8 cellular contexts compared by ENCODE assay signal in genomic region chr14:94081386-94081820, GRCh38. TPM values are rescaled to one million over a fixed set of nuclear protein-coding genes. Genes with fewer than 3 reads are reported as not detected.
A peak's percentile ranks its signal among the peaks of the same experiment; 100 is the strongest.
DNase-seq lines count a peak whose midpoint lies in the region; ATAC-seq lines count a peak whose summit lies in the region.

No MANE protein-coding gene starts in this region.

- H3K9me3 ChIP-seq in right cardiac atrium (ENCODE audit: control insufficient read depth, low read length): no peaks in the 10 kb centered on the region

- H3K4me3 ChIP-seq in right cardiac atrium (ENCODE audit: low read length): peak overlapping the region; percentile 83

- H3K27me3 Mint-ChIP-seq in stimulated activated memory B cell treated with anti-CD40 and anti-IgM and Interleukin-4, amounts not matched to agents 10 μg/mL and 1 μg/mL and 100 μg/mL, for 72 hours: no peaks in the 10 kb centered on the region

- H3K27me3 ChIP-seq in right cardiac atrium (ENCODE audit: control insufficient read depth, insufficient read depth): no peaks in the 10 kb centered on the region

- peak overlapping the region; percentile 100 for H3K27ac Mint-ChIP-seq in stimulated activated memory B cell treated with anti-CD40 and anti-IgM and Interleukin-4, amounts not matched to agents 10 μg/mL and 1 μg/mL and 100 μg/mL, for 72 hours

- intact Hi-C loops in Right ventricle myocardium inferior (cut with DNase I) (loop anchor here (2.0 to 5.0 kb wide), 2 partner anchors 39 to 47 kb away; partner anchors contain the start of gene IFI27L2), cardiac septum (cut with DNase I) (loop anchor here (5.0 kb wide), 1 partner anchor 46 kb away; the partner anchor contains the start of gene IFI27L2), right cardiac atrium (cut with DNase I) (no loop called here)

- peaks cover 29% of the 10 kb centered on the region for H3K36me3 Mint-ChIP-seq in stimulated activated memory B cell treated with anti-CD40 and anti-IgM and Interleukin-4, amounts not matched to agents 10 μg/mL and 1 μg/mL and 100 μg/mL, for 72 hours

- ATAC-seq in Right ventricle myocardium inferior: peak; percentile 6
- ATAC-seq in HG03108 (IDR thresholded peaks at IDR 0.05; ENCODE audit: unreplicated experiment): peak; percentile 16
- ATAC-seq in right cardiac atrium: peak in 1 of 2 donors; percentile 16
- peak; percentile 40 for ATAC-seq in stimulated activated memory B cell treated with anti-CD40 and anti-IgM and Interleukin-4, amounts not matched to agents 10 μg/mL and 1 μg/mL and 100 μg/mL, for 72 hours

- DNase-seq in Right ventricle myocardium inferior (ENCODE audit: missing footprints): no peak
- no peak for DNase-seq in cardiac septum (ENCODE audit: low spot score)
- DNase-seq in activated CD4-positive, alpha-beta T cell treated with anti-CD3 and anti-CD28 coated beads, Interleukin-2, amount 50 U/mL, for 1 hour: peak; percentile 5
- DNase-seq in right cardiac atrium: no peak
- DNase-seq in ACHN: no peak
- no peak for DNase-seq in SK-N-DZ (ENCODE audit: low spot score)

- peaks cover 17% of the 10 kb centered on the region for H3K4me1 ChIP-seq in right cardiac atrium (ENCODE audit: control insufficient read depth, insufficient read depth, low read length)

- WGBS in right cardiac atrium: under 1% methylated on average over 19 of the region's 19 CpGs

- in situ Hi-C loops in ACHN (cut with HindIII; ENCODE audit: low pct_ligation_motif_present, low pct_unique_long_range_greater_than_20kb, low sequenced_read_pairs): no loop called here

- peaks cover 45% of the 10 kb centered on the region for H3K4me1 Mint-ChIP-seq in stimulated activated memory B cell treated with anti-CD40 and anti-IgM and Interleukin-4, amounts not matched to agents 10 μg/mL and 1 μg/mL and 100 μg/mL, for 72 hours

- no peak overlapping the region for H3K27ac ChIP-seq in right cardiac atrium (ENCODE audit: low read length)

- H3K4me3 Mint-ChIP-seq in stimulated activated memory B cell treated with anti-CD40 and anti-IgM and Interleukin-4, amounts not matched to agents 10 μg/mL and 1 μg/mL and 100 μg/mL, for 72 hours: peak overlapping the region; percentile 99

- no peaks in the 10 kb centered on the region for H3K9me3 Mint-ChIP-seq in stimulated activated memory B cell treated with anti-CD40 and anti-IgM and Interleukin-4, amounts not matched to agents 10 μg/mL and 1 μg/mL and 100 μg/mL, for 72 hours

RNA-seq across cellular contexts. Expression of gene IFI27L1, which starts 0.3 kb away (rescaled TPM):
- 10.7 TPM for total RNA-seq in Right ventricle myocardium inferior
- total RNA-seq in cardiac septum: 9.3 TPM
- 10 to 100 TPM; 12.7 to 23.1 (median 15.1) TPM for total RNA-seq in right cardiac atrium
- polyA plus RNA-seq in right cardiac atrium: 37.9 TPM
- 21.3 and 23.2 TPM in 2 replicates for polyA plus RNA-seq in SK-N-DZ (2014; cell fraction: cytosol; rRNA removed)
- polyA plus RNA-seq in SK-N-DZ (2014; cell fraction: nucleus; rRNA removed): 17.4 and 17.5 TPM in 2 replicates

RNA-seq across cellular contexts. Expression of gene DDX24, which starts 0.4 kb away (rescaled TPM):
- total RNA-seq in Right ventricle myocardium inferior (187 TPM), cardiac septum (245 TPM), right cardiac atrium (100 to 1,000 TPM; 227 to 268 (median 261) TPM)
- polyA plus RNA-seq in right cardiac atrium: 138 TPM
- polyA plus RNA-seq in SK-N-DZ (2014; cell fraction: cytosol; rRNA removed): 76.0 and 87.2 TPM in 2 replicates
- polyA plus RNA-seq in SK-N-DZ (2014; cell fraction: nucleus; rRNA removed): 46.3 and 55.4 TPM in 2 replicates

RNA-seq across cellular contexts. Expression of gene IFI27, which starts 29.1 kb away (rescaled TPM):
- 164 TPM for total RNA-seq in Right ventricle myocardium inferior
- 147 TPM for total RNA-seq in cardiac septum
- 100 to 1,000 TPM in 2 of 4 donors, 10 to 100 TPM in 2; 70.0 to 289 (median 127) TPM for total RNA-seq in right cardiac atrium
- polyA plus RNA-seq in right cardiac atrium: 298 TPM
- polyA plus RNA-seq in SK-N-DZ (2014; cell fraction: cytosol; rRNA removed): not detected in 2 replicates
- polyA plus RNA-seq in SK-N-DZ (2014; cell fraction: nucleus; rRNA removed): 2.1 and 3.0 TPM in 2 replicates

RNA-seq across cellular contexts. Expression of gene IFI27L2, which starts 48.0 kb away (rescaled TPM):
- total RNA-seq in Right ventricle myocardium inferior (52.4 TPM), cardiac septum (93.0 TPM), right cardiac atrium (10 to 100 TPM; 63.3 to 88.4 (median 65.5) TPM)
- polyA plus RNA-seq in right cardiac atrium: 104 TPM
- polyA plus RNA-seq in SK-N-DZ (2014; cell fraction: cytosol; rRNA removed): 11.7 and 29.6 TPM in 2 replicates
- polyA plus RNA-seq in SK-N-DZ (2014; cell fraction: nucleus; rRNA removed): 11.0 and 13.2 TPM in 2 replicates

RNA-seq across cellular contexts. Expression of gene OTUB2, which starts 55.3 kb away (rescaled TPM):
- total RNA-seq in Right ventricle myocardium inferior: 0.35 TPM
- total RNA-seq in cardiac septum: 0.30 TPM
- under 1 TPM; 0.11 to 0.65 (median 0.39) TPM for total RNA-seq in right cardiac atrium
- polyA plus RNA-seq in right cardiac atrium: 0.18 TPM
- 0.24 and 0.61 TPM in 2 replicates for polyA plus RNA-seq in SK-N-DZ (2014; cell fraction: cytosol; rRNA removed)
- polyA plus RNA-seq in SK-N-DZ (2014; cell fraction: nucleus; rRNA removed): 0.31 and 0.36 TPM in 2 replicates

Comparison
In these comparisons a context has a peak if more than half of its experiments do, and no peak if none do; other contexts are left out.
1. intact Hi-C loops: an anchor here in Right ventricle myocardium inferior (2.0 to 5.0 kb wide) and cardiac septum (5.0 kb wide); none called in right cardiac atrium.